Comparison of ENCODE assay signal across 30 cellular contexts in genomic region chr7:36469236-36469635, GRCh38.
"Had no signal": no experiment of that assay in that cellular context is flagged by ENCODE, and none has a peak within 500 bp of the region (broad histone marks: within the 10 kb centered on the region; RNA-seq: fewer than 3 reads in every experiment).

No MANE protein-coding gene starts in this region.

- H3K9ac ChIP-seq: KMS-11 had no signal

- H3K4me2 ChIP-seq: KMS-11 had no signal

- H3K4me3 Mint-ChIP-seq: activated CD4-positive, alpha-beta T cell treated with anti-CD3 and anti-CD28 coated beads, Interleukin-2, amount 10 ng/mL, durations not matched to agents 24 days and 14 days; activated CD8-positive, alpha-beta T cell treated with anti-CD3 and anti-CD28 coated beads for 36 hours; activated T-cell treated with anti-CD3 and anti-CD28 coated beads, Interleukin-2, amount 50 U/mL, for 72 hours; activated T-helper 17 cell treated with anti-CD3 and anti-CD28 coated beads, Interleukin-2, amount 50 U/mL, for 72 hours; T-helper 1 cell treated with Interleukin-12 subunit alpha and Interleukin-12 subunit beta and Interleukin-4 antibody, amounts not matched to agents 30 μg/mL and 1 μg/mL, for 36 hours; T-helper 2 cell treated with Interferon-gamma antibody and Interleukin-4, amounts not matched to agents 5 μg/mL and 100 μg/mL, for 36 hours had no signal

- H3K27ac Mint-ChIP-seq: activated CD4-positive, alpha-beta T cell treated with anti-CD3 and anti-CD28 coated beads, Interleukin-2, amount 10 ng/mL, durations not matched to agents 24 days and 14 days; activated CD8-positive, alpha-beta T cell treated with anti-CD3 and anti-CD28 coated beads for 36 hours; activated naive CD4-positive, alpha-beta T cell treated with anti-CD3 and anti-CD28 coated beads, Interleukin-2, amount 50 U/mL, for 72 hours; activated T-cell treated with anti-CD3 and anti-CD28 coated beads, Interleukin-2, amount 50 U/mL, for 72 hours; activated T-helper 17 cell treated with anti-CD3 and anti-CD28 coated beads, Interleukin-2, amount 50 U/mL, for 72 hours; T-helper 1 cell treated with Interleukin-12 subunit alpha and Interleukin-12 subunit beta and Interleukin-4 antibody, amounts not matched to agents 30 μg/mL and 1 μg/mL, for 36 hours; T-helper 2 cell treated with Interferon-gamma antibody and Interleukin-4, amounts not matched to agents 5 μg/mL and 100 μg/mL, for 36 hours had no signal

- H3K27me3 ChIP-seq: brain microvascular endothelial cell had no signal

- H3K27ac ChIP-seq: brain microvascular endothelial cell, KMS-11, RWPE1 had no signal

- DNase-seq: activated CD4-positive, alpha-beta T cell treated with anti-CD3 and anti-CD28 coated beads, Interleukin-2, amount 10 ng/mL, durations not matched to agents 24 days and 14 days; activated CD4-positive, alpha-beta T cell treated with anti-CD3 and anti-CD28 coated beads, Interleukin-2, amount 50 U/mL, for 4 hours; activated CD8-positive, alpha-beta T cell treated with anti-CD3 and anti-CD28 coated beads for 36 hours; activated gamma-delta T cell; activated naive CD4-positive, alpha-beta T cell treated with Interleukin-2 at 50 U/mL for 16 hours; activated T-cell treated with anti-CD3 and anti-CD28 coated beads, Interleukin-2, amount 50 U/mL, for 1 hour; activated T-cell treated with anti-CD3 and anti-CD28 coated beads, Interleukin-2, amount 50 U/mL, for 72 hours; anterior cingulate cortex; brain microvascular endothelial cell; central memory CD4-positive, alpha-beta T cell; MM.1S; MV-4-11; NCI-H1092 treated with DMSO at 0.1 percent for 48 hours; NCI-H1417; NCI-H187 treated with DMSO at 0.1 percent for 48 hours; NCI-H2081; NCI-H2171 treated with DMSO at 0.1 percent for 48 hours; NCI-H2227 treated with DMSO at 0.1 percent for 48 hours; NCI-H446; NCI-H510A treated with DMSO at 0.1 percent for 48 hours; NCI-H69; NK-92 treated with Interleukin-12 subunit alpha and Interleukin-12 subunit beta, amount 100 ng/mL, for 24 hours; PC-3; SIG-M5 had no signal

- H3K36me3 ChIP-seq: brain microvascular endothelial cell had no signal

- H3K9me3 Mint-ChIP-seq: activated CD4-positive, alpha-beta T cell treated with anti-CD3 and anti-CD28 coated beads, Interleukin-2, amount 10 ng/mL, durations not matched to agents 24 days and 14 days; activated CD8-positive, alpha-beta T cell treated with anti-CD3 and anti-CD28 coated beads for 36 hours; activated naive CD4-positive, alpha-beta T cell treated with anti-CD3 and anti-CD28 coated beads, Interleukin-2, amount 50 U/mL, for 72 hours; activated T-cell treated with anti-CD3 and anti-CD28 coated beads, Interleukin-2, amount 50 U/mL, for 72 hours; activated T-helper 17 cell treated with anti-CD3 and anti-CD28 coated beads, Interleukin-2, amount 50 U/mL, for 72 hours; T-helper 1 cell treated with Interleukin-12 subunit alpha and Interleukin-12 subunit beta and Interleukin-4 antibody, amounts not matched to agents 30 μg/mL and 1 μg/mL, for 36 hours; T-helper 2 cell treated with Interferon-gamma antibody and Interleukin-4, amounts not matched to agents 5 μg/mL and 100 μg/mL, for 36 hours had no signal
